9 cellular contexts compared by ENCODE assay signal in the genomic region with DNA sequence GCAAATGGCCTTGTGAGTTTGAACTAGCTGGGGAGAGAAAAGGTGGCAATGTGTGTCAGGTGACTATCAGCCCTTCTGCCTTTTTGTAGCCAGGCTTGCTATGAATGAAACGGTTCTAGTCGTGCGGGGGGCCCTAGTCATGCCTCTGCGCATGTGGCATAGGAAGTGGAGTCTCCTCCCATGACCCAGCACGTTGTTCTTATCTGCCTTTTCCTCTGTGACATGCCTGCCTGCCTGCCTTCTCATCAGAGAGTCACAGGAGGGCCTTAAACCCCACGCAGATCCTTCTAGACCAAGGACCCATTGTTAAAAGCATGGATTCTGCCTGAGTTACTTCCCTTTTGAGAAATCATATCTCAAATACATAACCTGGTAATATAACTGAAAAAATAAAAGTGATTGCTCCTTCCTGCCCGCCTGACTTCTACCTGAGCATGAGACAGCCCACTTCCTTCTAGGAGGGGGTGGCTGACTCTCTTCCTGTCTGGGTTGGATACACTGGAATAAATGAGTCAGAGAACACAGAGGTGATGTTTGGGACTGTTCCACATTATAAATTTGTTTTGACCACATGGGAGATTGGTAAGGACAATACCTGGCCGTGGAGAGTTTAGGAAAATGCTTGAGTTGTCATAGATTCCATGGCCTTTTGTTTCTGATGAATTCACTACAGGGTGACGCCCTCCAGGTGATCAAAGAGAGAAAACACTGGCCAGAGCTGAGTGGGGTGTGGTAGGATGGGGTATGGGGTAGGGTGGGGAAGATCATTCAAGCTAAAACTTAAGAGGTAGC. TPM values are rescaled to one million over a fixed set of nuclear protein-coding genes. Genes with fewer than 3 reads are reported as not detected.
DNase-seq lines count a peak whose midpoint lies in the region; ATAC-seq and TF ChIP-seq lines count a peak whose summit lies in the region.
"Had no signal": no experiment of that assay in that cellular context is flagged by ENCODE, and none has a peak within 500 bp of the region (broad histone marks: within the 10 kb centered on the region; RNA-seq: fewer than 3 reads in every experiment).

No MANE protein-coding gene starts in this region.

- peaks cover 2% of the 10 kb centered on the region; the same call in 1 of the 2 replicates for H3K27me3 ChIP-seq in BLaER1

- H3K4me1 ChIP-seq in BLaER1, result peaks cover 56% of the 10 kb centered on the region

- peak; percentile 33 for DNase-seq in SW480 (ENCODE audit: low spot score)
- peak; percentile 80 for DNase-seq in activated naive CD4-positive, alpha-beta T cell treated with Interleukin-2 at 50 U/mL for 16 hours
- DNase-seq in osteocyte (ENCODE audit: extremely low spot score, unreplicated experiment), result peak; percentile 25
- no peak for DNase-seq in NCI-H1694 treated with DMSO at 0.1 percent for 48 hours (lab: John Stamatoyannopoulos, UW)
- no peak for DNase-seq in AG08395 (ENCODE audit: low spot score)
- no peak for DNase-seq in ecto neural progenitor cell (ENCODE audit: low spot score)

- H3K9me3 Mint-ChIP-seq in osteocyte (ENCODE audit: unreplicated experiment), result no peaks in the 10 kb centered on the region

- H3K36me3 ChIP-seq in BLaER1, result no peaks in the 10 kb centered on the region

- H3K27ac Mint-ChIP-seq in osteocyte (ENCODE audit: unreplicated experiment), result no peak overlapping the region

- ATAC-seq in GM19395 (IDR thresholded peaks at IDR 0.05; ENCODE audit: unreplicated experiment), result no peak

- H3K4me3 Mint-ChIP-seq in osteocyte (ENCODE audit: unreplicated experiment), result no peak overlapping the region

- no peaks in the 10 kb centered on the region; the same call in 1 of the 2 replicates for H3K9me3 ChIP-seq in BLaER1

- no peaks in the 10 kb centered on the region for H4K20me1 ChIP-seq in BLaER1

- H3K4me2 ChIP-seq in BLaER1, result peak overlapping the region; percentile 67

- H3K27me3 Mint-ChIP-seq in osteocyte (ENCODE audit: unreplicated experiment), result no peaks in the 10 kb centered on the region

- no peak overlapping the region for H3K4me3 ChIP-seq in BLaER1

- H3K9ac ChIP-seq in BLaER1, result no peak overlapping the region

- no peaks in the 10 kb centered on the region for H3K36me3 Mint-ChIP-seq in osteocyte (ENCODE audit: unreplicated experiment)

- TF ChIP-seq CTCF in osteocyte (IDR thresholded peaks at IDR 0.05), result no peak

- no peaks in the 10 kb centered on the region for H3K4me1 Mint-ChIP-seq in osteocyte (ENCODE audit: unreplicated experiment)

- peak overlapping the region; percentile 15 for H3K27ac ChIP-seq in BLaER1
- H3K27ac ChIP-seq: C4-2B had no signal

RNA-seq across cellular contexts. Expression of a gene that starts 49.8 kb away (rescaled TPM):
- total RNA-seq in osteocyte, result 3.9 and 4.1 TPM in 2 replicates

Comparison
In these comparisons a context has a peak if more than half of its experiments do, and no peak if none do; other contexts are left out.
1. DNase-seq: peak in SW480 (single experiment), activated naive CD4-positive, alpha-beta T cell treated with Interleukin-2 at 50 U/mL for 16 hours (single experiment) and osteocyte (single experiment); none in NCI-H1694 treated with DMSO at 0.1 percent for 48 hours (single experiment), AG08395 (single experiment) and ecto neural progenitor cell (single experiment).